ENCODE assay signal across 14 cellular contexts in genomic region chr11:118212781-118213565, GRCh38. TPM values are rescaled to one million over a fixed set of nuclear protein-coding genes. Genes with fewer than 3 reads are reported as not detected.
DNase-seq lines count a peak whose midpoint lies in the region; ATAC-seq lines count a peak whose summit lies in the region.
"Had no signal": no experiment of that assay in that cellular context is flagged by ENCODE, and none has a peak within 500 bp of the region (broad histone marks: within the 10 kb centered on the region; RNA-seq: fewer than 3 reads in every experiment).

No MANE protein-coding gene starts in this region.

- peak overlapping the region; percentile 38 for H3K27ac ChIP-seq in HUES48 (ENCODE audit: low read depth, low read length)
- H3K27ac ChIP-seq in mesendoderm (ENCODE audit: low read depth, low read length), result no peak overlapping the region
- H3K27ac ChIP-seq: A549, ovary, suprapubic skin had no signal

- H4K5ac ChIP-seq in mesendoderm (ENCODE audit: low read length), result no peak overlapping the region

- WGBS in mesendoderm (ENCODE audit: extremely low coverage, insufficient coverage, low lambda C conversion rate), result no CpG with 5 or more reads among the region's 5 CpGs

- H3K79me2 ChIP-seq in mesendoderm (ENCODE audit: control insufficient read depth, insufficient read depth, low read length), result no peaks in the 10 kb centered on the region

- H3K9ac ChIP-seq in HUES48 (ENCODE audit: low read depth, low read length) (no peak overlapping the region), mesendoderm (ENCODE audit: low read length) (no peak overlapping the region)

- H3K4ac ChIP-seq in mesendoderm (ENCODE audit: low read depth, low read length), result no peak overlapping the region

- H3K56ac ChIP-seq in mesendoderm (ENCODE audit: low read length), result no peak overlapping the region

- no peak overlapping the region for H2BK120ac ChIP-seq in mesendoderm (ENCODE audit: low read depth, low read length)

- H3K27ac Mint-ChIP-seq in activated CD8-positive, alpha-beta T cell treated with anti-CD3 and anti-CD28 coated beads, Interleukin-2, amount 10 ng/mL, durations not matched to agents 7 days and 5 days, result peak overlapping the region; percentile 94
- H3K27ac Mint-ChIP-seq: immature natural killer cell had no signal

- H3K79me1 ChIP-seq in mesendoderm (ENCODE audit: low read length), result no peaks in the 10 kb centered on the region

- H3K18ac ChIP-seq in mesendoderm (ENCODE audit: low read length), result no peak overlapping the region

- H2BK5ac ChIP-seq in mesendoderm (ENCODE audit: low read length), result no peak overlapping the region

- no peaks in the 10 kb centered on the region for H3K9me3 ChIP-seq in HUES48 (ENCODE audit: control insufficient read depth, insufficient read depth, low read length)
- H3K9me3 ChIP-seq: A549, ovary, suprapubic skin had no signal

- CTCF ChIA-PET in activated CD8-positive, alpha-beta T cell treated with anti-CD3 and anti-CD28 coated beads, Interleukin-2, amount 10 ng/mL, durations not matched to agents 7 days and 5 days (lab: Charles Lee), result interaction anchor here (0.8 to 10.1 kb wide), 11 partner anchors 7 to 98 kb away, joined by 3 to 128 read pairs (median 5); partner anchors contain the start of genes JAML, MPZL2 and MPZL3

- ATAC-seq in activated CD8-positive, alpha-beta T cell treated with anti-CD3 and anti-CD28 coated beads, Interleukin-2, amount 10 ng/mL, durations not matched to agents 7 days and 5 days, result no peak
- ATAC-seq in HG02938 (IDR thresholded peaks at IDR 0.05; ENCODE audit: unreplicated experiment) (no peak), HG03095 (IDR thresholded peaks at IDR 0.05; ENCODE audit: unreplicated experiment) (no peak)
- ATAC-seq: A549 had no signal

- no peak overlapping the region for H2BK15ac ChIP-seq in mesendoderm (replicated peaks; ENCODE audit: low read depth)

- no peak overlapping the region for H3K23ac ChIP-seq in mesendoderm (ENCODE audit: low read length)

- peak overlapping the region; percentile 76 for H3K4me3 Mint-ChIP-seq in activated CD8-positive, alpha-beta T cell treated with anti-CD3 and anti-CD28 coated beads, Interleukin-2, amount 10 ng/mL, durations not matched to agents 7 days and 5 days
- H3K4me3 Mint-ChIP-seq: immature natural killer cell had no signal

- H3K4me1 ChIP-seq in HUES48 (ENCODE audit: control insufficient read depth, insufficient read depth, low read length) (peaks cover 40% of the 10 kb centered on the region), mesendoderm (ENCODE audit: control insufficient read depth, low read depth, low read length) (peaks cover 6% of the 10 kb centered on the region)
- H3K4me1 ChIP-seq: A549 had no signal

- POLR2A ChIA-PET in activated CD8-positive, alpha-beta T cell treated with anti-CD3 and anti-CD28 coated beads, Interleukin-2, amount 10 ng/mL, durations not matched to agents 7 days and 5 days (lab: Charles Lee), result interaction anchor here (0.8 to 11.8 kb wide), 5 partner anchors 9 to 578 kb away, joined by 3 to 106 read pairs (median 7); partner anchors contain the start of gene JAML

- H3K36me3 Mint-ChIP-seq in activated CD8-positive, alpha-beta T cell treated with anti-CD3 and anti-CD28 coated beads, Interleukin-2, amount 10 ng/mL, durations not matched to agents 7 days and 5 days (ENCODE audit: low read depth), result peaks cover 80% of the 10 kb centered on the region

- no peaks in the 10 kb centered on the region for H3K9me3 Mint-ChIP-seq in activated CD8-positive, alpha-beta T cell treated with anti-CD3 and anti-CD28 coated beads, Interleukin-2, amount 10 ng/mL, durations not matched to agents 7 days and 5 days (ENCODE audit: insufficient read depth)
- H3K9me3 Mint-ChIP-seq: immature natural killer cell had no signal

- H2AK5ac ChIP-seq in mesendoderm (ENCODE audit: low read length), result no peak overlapping the region

- no peak overlapping the region for H4K8ac ChIP-seq in mesendoderm (ENCODE audit: low read depth, low read length)

- H3K36me3 ChIP-seq in HUES48 (ENCODE audit: control insufficient read depth, insufficient read depth, low read length) (no peaks in the 10 kb centered on the region), mesendoderm (ENCODE audit: control insufficient read depth, insufficient read depth, low read length) (no peaks in the 10 kb centered on the region)
- H3K36me3 ChIP-seq: ovary, suprapubic skin had no signal

- DNase-seq in NOMO-1 (lab: John Stamatoyannopoulos, UW; ENCODE audit: unreplicated experiment in 2 of 2) (peak; percentile 26 to 71), NOMO-1 treated with dmso at 0.1 percent for 144 hours (lab: John Stamatoyannopoulos, UW; ENCODE audit: unreplicated experiment) (no peak), mesendoderm (peak; percentile 12), KG1 (lab: John Stamatoyannopoulos, UW) (no peak)
- no peak for DNase-seq in activated CD8-positive, alpha-beta T cell treated with anti-CD3 and anti-CD28 coated beads, Interleukin-2, amount 10 ng/mL, durations not matched to agents 7 days and 5 days
- DNase-seq: activated CD4-positive, alpha-beta T cell treated with anti-CD3 and anti-CD28 coated beads, Interleukin-2, amount 50 U/mL, for 1 hour; immature natural killer cell; NCI-H1092 treated with DMSO at 0.1 percent for 48 hours; ovary had no signal

- peaks cover 93% of the 10 kb centered on the region for H3K4me1 Mint-ChIP-seq in activated CD8-positive, alpha-beta T cell treated with anti-CD3 and anti-CD28 coated beads, Interleukin-2, amount 10 ng/mL, durations not matched to agents 7 days and 5 days (ENCODE audit: low read depth)

- H3K4me3 ChIP-seq in HUES48 (ENCODE audit: low read depth, low read length) (no peak overlapping the region), mesendoderm (ENCODE audit: low read length) (no peak overlapping the region)
- H3K4me3 ChIP-seq: A549, ovary, suprapubic skin had no signal

- H3K27me3 ChIP-seq in HUES48 (ENCODE audit: control insufficient read depth, insufficient read depth, low read length) (no peaks in the 10 kb centered on the region), mesendoderm (ENCODE audit: insufficient read depth, low read length, poor library complexity) (no peaks in the 10 kb centered on the region)
- H3K27me3 ChIP-seq: ovary had no signal

- H3K27me3 Mint-ChIP-seq in activated CD8-positive, alpha-beta T cell treated with anti-CD3 and anti-CD28 coated beads, Interleukin-2, amount 10 ng/mL, durations not matched to agents 7 days and 5 days (ENCODE audit: low read depth), result no peaks in the 10 kb centered on the region

- H3K4me2 ChIP-seq in mesendoderm (ENCODE audit: low read length), result no peak overlapping the region
- H3K4me2 ChIP-seq: A549 had no signal

RNA-seq across cellular contexts. Expression of gene JAML, which starts 11.8 kb away (rescaled TPM):
- 100 to 1,000 TPM; 140 to 144 TPM for total RNA-seq in activated CD8-positive, alpha-beta T cell treated with anti-CD3 and anti-CD28 coated beads, Interleukin-2, amount 10 ng/mL, durations not matched to agents 7 days and 5 days
- 0.14 TPM for polyA plus RNA-seq in mesendoderm (2013, experiment 1 of 2)
- polyA plus RNA-seq in mesendoderm (2013, experiment 2 of 2), result 0.20 TPM
- polyA plus RNA-seq: A549 had no signal

RNA-seq across cellular contexts. Expression of gene SCN2B, which starts 36.5 kb away (rescaled TPM):
- total RNA-seq in activated CD8-positive, alpha-beta T cell treated with anti-CD3 and anti-CD28 coated beads, Interleukin-2, amount 10 ng/mL, durations not matched to agents 7 days and 5 days, result not detected
- 0.01 TPM for polyA plus RNA-seq in mesendoderm (2013, experiment 1 of 2)
- polyA plus RNA-seq in mesendoderm (2013, experiment 2 of 2), result 0.01 TPM
- polyA plus RNA-seq: A549, immature natural killer cell had no signal

RNA-seq across cellular contexts. Expression of gene MPZL3, which starts 39.2 kb away (rescaled TPM):
- 10 to 100 TPM; 19.6 to 20.0 TPM for total RNA-seq in activated CD8-positive, alpha-beta T cell treated with anti-CD3 and anti-CD28 coated beads, Interleukin-2, amount 10 ng/mL, durations not matched to agents 7 days and 5 days
- polyA plus RNA-seq in mesendoderm (2013, experiment 1 of 2), result 1.9 TPM
- polyA plus RNA-seq in mesendoderm (2013, experiment 2 of 2), result 2.0 TPM

RNA-seq across cellular contexts. Expression of gene MPZL2, which starts 51.1 kb away (rescaled TPM):
- total RNA-seq in activated CD8-positive, alpha-beta T cell treated with anti-CD3 and anti-CD28 coated beads, Interleukin-2, amount 10 ng/mL, durations not matched to agents 7 days and 5 days, result 10 to 100 TPM; 11.7 to 12.2 TPM
- 1.6 TPM for polyA plus RNA-seq in mesendoderm (2013, experiment 1 of 2)
- 1.3 TPM for polyA plus RNA-seq in mesendoderm (2013, experiment 2 of 2)

Comparison
In these comparisons a context has a peak if more than half of its experiments do, and no peak if none do; other contexts are left out.
1. DNase-seq: peak in NOMO-1 (2 of 2) and mesendoderm (single experiment); none in NOMO-1 treated with dmso at 0.1 percent for 144 hours (single experiment), activated CD8-positive, alpha-beta T cell treated with anti-CD3 and anti-CD28 coated beads, Interleukin-2, amount 10 ng/mL, durations not matched to agents 7 days and 5 days (single experiment) and KG1 (single experiment).